Comparison of ENCODE assay signal across 8 cellular contexts in genomic region chr7:44921607-44922350, GRCh38. TPM values are rescaled to one million over a fixed set of nuclear protein-coding genes. Genes with fewer than 3 reads are reported as not detected.
A peak's percentile ranks its signal among the peaks of the same experiment; 100 is the strongest.
DNase-seq lines count a peak whose midpoint lies in the region; ATAC-seq and TF ChIP-seq lines count a peak whose summit lies in the region.

No MANE protein-coding gene starts in this region.

- H3K36me3 ChIP-seq in cardiac muscle cell (no peaks in the 10 kb centered on the region), psoas muscle (ENCODE audit: insufficient read depth in 1 of 2, low read depth in 1 of 2) (no peaks in the 10 kb centered on the region), uterus (no peaks in the 10 kb centered on the region)

- no peak overlapping the region for H3K27ac Mint-ChIP-seq in T-cell
- peak overlapping the region; percentile 72 for H3K27ac Mint-ChIP-seq in activated naive CD8-positive, alpha-beta T cell treated with anti-CD3 and anti-CD28 coated beads, Interleukin-2, amount 10 ng/mL, durations not matched to agents 7 days and 5 days

- H3K4me3 Mint-ChIP-seq in T-cell: no peak overlapping the region
- no peak overlapping the region for H3K4me3 Mint-ChIP-seq in activated naive CD8-positive, alpha-beta T cell treated with anti-CD3 and anti-CD28 coated beads, Interleukin-2, amount 10 ng/mL, durations not matched to agents 7 days and 5 days

- H3K4me1 Mint-ChIP-seq in T-cell: peaks cover 5 to 8% (median 6%) of the 10 kb centered on the region in 3 donors
- peaks cover 24% of the 10 kb centered on the region for H3K4me1 Mint-ChIP-seq in activated naive CD8-positive, alpha-beta T cell treated with anti-CD3 and anti-CD28 coated beads, Interleukin-2, amount 10 ng/mL, durations not matched to agents 7 days and 5 days

- H3K27me3 ChIP-seq in cardiac muscle cell: no peaks in the 10 kb centered on the region
- peaks cover 0 to 1% (median 0%) of the 10 kb centered on the region in 3 donors for H3K27me3 ChIP-seq in psoas muscle (ENCODE audit: insufficient read depth in 3 of 3, low read length in 2 of 3)
- no peaks in the 10 kb centered on the region for H3K27me3 ChIP-seq in uterus

- H3K27me3 Mint-ChIP-seq in T-cell: no peaks in the 10 kb centered on the region
- peaks cover 8% of the 10 kb centered on the region for H3K27me3 Mint-ChIP-seq in activated naive CD8-positive, alpha-beta T cell treated with anti-CD3 and anti-CD28 coated beads, Interleukin-2, amount 10 ng/mL, durations not matched to agents 7 days and 5 days

- H3K4me1 ChIP-seq in cardiac muscle cell (ENCODE audit: low read depth) (no peaks in the 10 kb centered on the region), psoas muscle (no peaks in the 10 kb centered on the region), uterus (no peaks in the 10 kb centered on the region)

- ATAC-seq in T-cell (replicated peaks in 1 of 4): peak; percentile 96 to 98 (median 97)
- peak; percentile 99 for ATAC-seq in activated naive CD8-positive, alpha-beta T cell treated with anti-CD3 and anti-CD28 coated beads, Interleukin-2, amount 10 ng/mL, durations not matched to agents 7 days and 5 days (ENCODE audit: low read depth)
- ATAC-seq in psoas muscle: peak; percentile 98 to 100 (median 98)

- H3K9me3 Mint-ChIP-seq in T-cell: no peaks in the 10 kb centered on the region
- H3K9me3 Mint-ChIP-seq in activated naive CD8-positive, alpha-beta T cell treated with anti-CD3 and anti-CD28 coated beads, Interleukin-2, amount 10 ng/mL, durations not matched to agents 7 days and 5 days: no peaks in the 10 kb centered on the region

- no peak for TF ChIP-seq POLR2A in uterus (IDR thresholded peaks at IDR 0.05)

- H3K9me3 ChIP-seq in cardiac muscle cell (ENCODE audit: low read depth) (no peaks in the 10 kb centered on the region), psoas muscle (no peaks in the 10 kb centered on the region), uterus (no peaks in the 10 kb centered on the region)

- H3K36me3 Mint-ChIP-seq in T-cell: no peaks in the 10 kb centered on the region
- H3K36me3 Mint-ChIP-seq in activated naive CD8-positive, alpha-beta T cell treated with anti-CD3 and anti-CD28 coated beads, Interleukin-2, amount 10 ng/mL, durations not matched to agents 7 days and 5 days: no peaks in the 10 kb centered on the region

- H3K4me3 ChIP-seq in cardiac muscle cell: no peak overlapping the region
- no peak overlapping the region for H3K4me3 ChIP-seq in psoas muscle
- no peak overlapping the region for H3K4me3 ChIP-seq in uterus

- DNase-seq in Daoy (ENCODE audit: low read depth) (peak; percentile 90), HCEC 1CT (peak; percentile 54), NCI-H1105 (lab: John Stamatoyannopoulos, UW) (peak; percentile 60), T-cell (peak; percentile 68 to 98 (median 92)), cardiac muscle cell (ENCODE audit: low read depth in 1 of 2, low spot score in 1 of 2) (peak; percentile 74 to 81), psoas muscle (peak; percentile 91 to 95), uterus (peak; percentile 70 to 80)
- peak; percentile 97 for DNase-seq in activated naive CD8-positive, alpha-beta T cell treated with anti-CD3 and anti-CD28 coated beads, Interleukin-2, amount 10 ng/mL, durations not matched to agents 7 days and 5 days

- no peak overlapping the region for H3K27ac ChIP-seq in cardiac muscle cell
- H3K27ac ChIP-seq in psoas muscle: no peak overlapping the region
- no peak overlapping the region for H3K27ac ChIP-seq in uterus

- CTCF ChIA-PET in T-cell (lab: Charles Lee): interaction anchor here (0.6 to 3.1 kb wide), 10 partner anchors 24 to 340 kb away, joined by 3 to 27 read pairs (median 5); partner anchors contain the start of gene TMED4 (in 1 of the 2)

- intact Hi-C loops in psoas muscle (cut with DNase I) (loop anchor here in 1 of 2 donors (1.0 to 5.0 kb wide), 3 partner anchors 35 to 334 kb away; no protein-coding TSS in a partner anchor), uterus (cut with DNase I; ENCODE audit: low total_unique reads) (no loop called here)

- WGBS in psoas muscle, 3 donors: 34 to 37% (median 36%) methylated on average over 14 of the region's 14 CpGs

- TF ChIP-seq CTCF in cardiac muscle cell (IDR thresholded peaks at IDR 0.05; ENCODE audit: low read depth, low read length) (peak; percentile 82), psoas muscle (IDR thresholded peaks at IDR 0.05) (peak; percentile 91), uterus (IDR thresholded peaks at IDR 0.05) (peak; percentile 64 to 67 (median 67))

- POLR2A ChIA-PET in T-cell (lab: Charles Lee): no interaction called here
- POLR2A ChIA-PET in activated naive CD8-positive, alpha-beta T cell treated with anti-CD3 and anti-CD28 coated beads, Interleukin-2, amount 10 ng/mL, durations not matched to agents 7 days and 5 days (lab: Charles Lee): interaction anchor here (1.4 to 4.2 kb wide), 4 partner anchors 35 to 340 kb away, joined by 3 to 54 read pairs (median 8); partner anchors contain the start of genes PURB and TMED4

RNA-seq across cellular contexts. Expression of gene PURB, which starts 36.4 kb away (rescaled TPM):
- 32.7 and 42.3 TPM in 2 replicates for total RNA-seq in Daoy (2014; rRNA removed; shearing (Covaris generic))
- 10 to 100 TPM; 19.5 to 29.8 (median 20.1) TPM for total RNA-seq in T-cell
- total RNA-seq in activated naive CD8-positive, alpha-beta T cell treated with anti-CD3 and anti-CD28 coated beads, Interleukin-2, amount 10 ng/mL, durations not matched to agents 7 days and 5 days: 10 to 100 TPM; 34.8 to 35.6 TPM
- 15.3 and 27.9 TPM in 2 replicates for total RNA-seq in cardiac muscle cell
- 3.3 and 6.0 TPM in 2 replicates for polyA plus RNA-seq in cardiac muscle cell
- 10 to 100 TPM; 14.1 to 27.2 (median 21.8) TPM for total RNA-seq in psoas muscle
- polyA plus RNA-seq in psoas muscle: 10 to 100 TPM in 2 of 3 donors, 1 to 10 TPM in 1; 8.8 to 25.5 (median 18.8) TPM
- 10 to 100 TPM; 13.8 to 63.0 (median 24.5) TPM for total RNA-seq in uterus

RNA-seq across cellular contexts. Expression of gene MYO1G, which starts 57.0 kb away (rescaled TPM):
- total RNA-seq in Daoy (2014; rRNA removed; shearing (Covaris generic)): 0.06 and 0.34 TPM in 2 replicates
- 100 to 1,000 TPM; 183 to 272 (median 192) TPM for total RNA-seq in T-cell
- 100 to 1,000 TPM; 382 to 403 TPM for total RNA-seq in activated naive CD8-positive, alpha-beta T cell treated with anti-CD3 and anti-CD28 coated beads, Interleukin-2, amount 10 ng/mL, durations not matched to agents 7 days and 5 days
- 0.21 and 0.25 TPM in 2 replicates for total RNA-seq in cardiac muscle cell
- 0.20 and 0.78 TPM in 2 replicates for polyA plus RNA-seq in cardiac muscle cell
- 1 to 10 TPM in 2 of 4 donors, under 1 TPM in 2; 0.41 to 1.9 (median 0.96) TPM for total RNA-seq in psoas muscle
- polyA plus RNA-seq in psoas muscle: under 1 TPM; 0.11 to 0.30 (median 0.29) TPM
- 1 to 10 TPM in 3 of 4 donors, under 1 TPM in 1; 0.59 to 3.1 (median 1.2) TPM for total RNA-seq in uterus

Comparison
In these comparisons a context has a peak if more than half of its experiments do, and no peak if none do; other contexts are left out.
1. RNA of gene MYO1G, which starts 57.0 kb away (total RNA-seq): 382 to 403 TPM in activated naive CD8-positive, alpha-beta T cell treated with anti-CD3 and anti-CD28 coated beads, Interleukin-2, amount 10 ng/mL, durations not matched to agents 7 days and 5 days and 183 to 272 TPM in T-cell; 0.59 to 3.1 TPM in uterus, 0.41 to 1.9 TPM in psoas muscle, 0.06 to 0.34 TPM in Daoy and 0.21 to 0.25 TPM in cardiac muscle cell; every median in the first group is over 10 times any median in the second.
2. Peak in every context shown above with its lines, with median percentiles within 50 percentile points of each other: DNase-seq, ATAC-seq and CTCF ChIP-seq.